19 cellular contexts compared by ENCODE assay signal in genomic region chr9:77783518-77783917, GRCh38.
DNase-seq lines count a peak whose midpoint lies in the region; ATAC-seq, FAIRE-seq and TF ChIP-seq lines count a peak whose summit lies in the region.
"Had no signal": no experiment of that assay in that cellular context is flagged by ENCODE, and none has a peak within 500 bp of the region (broad histone marks: within the 10 kb centered on the region; RNA-seq: fewer than 3 reads in every experiment).

No MANE protein-coding gene starts in this region.

- POLR2A ChIA-PET in IMR-90 (lab: Charles Lee; ENCODE audit: unreplicated experiment) (no interaction called here), endothelial cell of umbilical vein (lab: Charles Lee) (no interaction called here), MCF 10A (lab: Yijun Ruan, JAX) (interaction anchor here (0.7 kb wide), 1 partner anchor 367 kb away, joined by 3 read pairs; no protein-coding TSS in a partner anchor)

- H4K8ac ChIP-seq in IMR-90 (ENCODE audit: low read depth in 2 of 2, low read length in 2 of 2) (no peak overlapping the region), mesendoderm (ENCODE audit: low read depth, low read length) (no peak overlapping the region)

- H4K91ac ChIP-seq in IMR-90 (ENCODE audit: insufficient read depth, low read depth, low read length), result no peak overlapping the region

- WGBS in IMR-90 (ENCODE audit: extremely low coverage in 2 of 2, insufficient read length in 1 of 2), 2 experiments, result 89% methylated on average over 2 of the region's 3 CpGs; no CpG with 5 or more reads in 1 of the 2 experiments
- no CpG with 5 or more reads among the region's 3 CpGs for WGBS in mesendoderm (ENCODE audit: extremely low coverage, insufficient coverage, low lambda C conversion rate)

- H3K23ac ChIP-seq in IMR-90 (ENCODE audit: low read depth, low read length) (no peak overlapping the region), mesendoderm (ENCODE audit: low read length) (no peak overlapping the region)

- ATAC-seq in IMR-90 (ENCODE audit: low read depth), result no peak
- ATAC-seq in T-helper 17 cell, result no peak
- ATAC-seq: A549 had no signal

- H3K4me2 ChIP-seq in IMR-90 (ENCODE audit: low read depth, low read length) (no peak overlapping the region), endothelial cell of umbilical vein (ENCODE audit: insufficient read depth, low read length) (no peak overlapping the region), mesendoderm (ENCODE audit: low read length) (no peak overlapping the region)
- H3K4me2 ChIP-seq: A549, BLaER1 had no signal

- no peak for DNase-seq in activated naive CD8-positive, alpha-beta T cell treated with anti-CD3 and anti-CD28 coated beads for 36 hours
- DNase-seq in IMR-90, result no peak
- DNase-seq in endothelial cell of umbilical vein (ENCODE audit: low read depth, low spot score), result peak; percentile 70
- DNase-seq in mesendoderm, result no peak
- no peak for DNase-seq in MCF 10A (ENCODE audit: unreplicated experiment)
- no peak for DNase-seq in T-helper 17 cell
- no peak for DNase-seq in NK-92 (lab: John Stamatoyannopoulos, UW; ENCODE audit: unreplicated experiment)
- DNase-seq: CD4-positive, alpha-beta memory T cell; DMS153; DMS79; GF-D8; H9 had no signal

- H3K27me3 ChIP-seq in IMR-90 (ENCODE audit: control insufficient read depth, insufficient read depth, low read length) (no peaks in the 10 kb centered on the region), endothelial cell of umbilical vein (ENCODE audit: control insufficient read depth in 2 of 2, insufficient read depth in 2 of 2, low read length in 2 of 2) (no peaks in the 10 kb centered on the region), mesendoderm (ENCODE audit: insufficient read depth, low read length, poor library complexity) (no peaks in the 10 kb centered on the region)
- H3K27me3 ChIP-seq: BLaER1 had no signal

- BruUV-seq in IMR-90 (replicated peaks; lab: Mats Ljungman, UMichigan), result no TSS peak
- BruUV-seq in endothelial cell of umbilical vein (replicated peaks; lab: Mats Ljungman, UMichigan), result no TSS peak
- no TSS peak for BruUV-seq in MCF 10A (replicated peaks; lab: Mats Ljungman, UMichigan)

- 0 out of 2 replicates have a peak, but pooled peaks cover 3% of the 10 kb centered on the region for H3K36me3 ChIP-seq in IMR-90 (ENCODE audit: control insufficient read depth, insufficient read depth, low read length)
- H3K36me3 ChIP-seq in endothelial cell of umbilical vein (ENCODE audit: control insufficient read depth in 2 of 2, extremely low read depth in 1 of 2, insufficient read depth in 2 of 2, low read length in 2 of 2), result peaks cover 0 to 3% of the 10 kb centered on the region in 2 experiments
- H3K36me3 ChIP-seq in mesendoderm (ENCODE audit: control insufficient read depth, insufficient read depth, low read length), result no peaks in the 10 kb centered on the region

- dilution Hi-C loops in IMR-90 (cut with HindIII; ENCODE audit: low sequenced_read_pairs, unreplicated experiment), result no loop called here
- dilution Hi-C loops in endothelial cell of umbilical vein (cut with MboI; ENCODE audit: extremely low pct_ligation_motif_present, low sequenced_read_pairs), result no loop called here

- no peak overlapping the region for H3K4me3 Mint-ChIP-seq in activated naive CD8-positive, alpha-beta T cell
- no peak overlapping the region for H3K4me3 Mint-ChIP-seq in activated naive CD8-positive, alpha-beta T cell treated with anti-CD3 and anti-CD28 coated beads for 36 hours
- H3K4me3 Mint-ChIP-seq in MCF 10A (ENCODE audit: unreplicated experiment) (no peak overlapping the region), T-helper 17 cell (no peak overlapping the region)
- H3K4me3 Mint-ChIP-seq: CD14-positive monocyte, H9 had no signal

- H2BK120ac ChIP-seq in IMR-90 (ENCODE audit: low read depth, low read length) (no peak overlapping the region), mesendoderm (ENCODE audit: low read depth, low read length) (no peak overlapping the region)

- H2BK20ac ChIP-seq in IMR-90 (ENCODE audit: low read depth, low read length), result no peak overlapping the region

- H2AFZ ChIP-seq in IMR-90 (replicated peaks; ENCODE audit: low read length, poor library complexity) (no peak overlapping the region), endothelial cell of umbilical vein (ENCODE audit: low read depth, low read length) (no peak overlapping the region)

- CTCF ChIA-PET in IMR-90 (lab: Yijun Ruan, JAX), result no interaction called here
- CTCF ChIA-PET in endothelial cell of umbilical vein (lab: Charles Lee), result interaction anchor here (0.9 to 1.5 kb wide), 3 partner anchors 10 to 350 kb away, joined by 3 to 6 read pairs (median 3); no protein-coding TSS in a partner anchor
- CTCF ChIA-PET in MCF 10A (lab: Yijun Ruan, JAX), result interaction anchor here (0.6 kb wide), 1 partner anchor 25 kb away, joined by 4 read pairs; no protein-coding TSS in a partner anchor

- H2BK15ac ChIP-seq in IMR-90 (ENCODE audit: low read depth, low read length), result no peak overlapping the region
- H2BK15ac ChIP-seq in mesendoderm (replicated peaks; ENCODE audit: low read depth), result no peak overlapping the region

- TF ChIP-seq CTCF in IMR-90 (conservative IDR thresholded peaks at IDR 0.05; ENCODE audit: low read depth, low read length), result no peak
- TF ChIP-seq CTCF in endothelial cell of umbilical vein (IDR thresholded peaks at IDR 0.05; ENCODE audit: extremely low read depth in 1 of 2, insufficient read depth in 1 of 2, low read depth in 1 of 2, low read length in 2 of 2), result no peak
- TF ChIP-seq CTCF in MCF 10A (IDR thresholded peaks at IDR 0.05; ENCODE audit: unreplicated experiment), result no peak

- H3K36me3 Mint-ChIP-seq in activated naive CD8-positive, alpha-beta T cell, result peaks cover 39% of the 10 kb centered on the region
- peaks cover 46% of the 10 kb centered on the region for H3K36me3 Mint-ChIP-seq in activated naive CD8-positive, alpha-beta T cell treated with anti-CD3 and anti-CD28 coated beads for 36 hours
- peaks cover 28% of the 10 kb centered on the region for H3K36me3 Mint-ChIP-seq in MCF 10A (ENCODE audit: insufficient read depth, unreplicated experiment)
- peaks cover 6% of the 10 kb centered on the region for H3K36me3 Mint-ChIP-seq in T-helper 17 cell (ENCODE audit: low read depth)

- H3K9me1 ChIP-seq in IMR-90 (ENCODE audit: insufficient read depth, low read length) (0 out of 2 replicates have a peak, but pooled peaks cover 5% of the 10 kb centered on the region), endothelial cell of umbilical vein (replicated peaks; ENCODE audit: control insufficient read depth, extremely low read depth, insufficient read depth, low read length) (no peaks in the 10 kb centered on the region)

- H3K4ac ChIP-seq in IMR-90 (ENCODE audit: low read depth, low read length) (no peak overlapping the region), mesendoderm (ENCODE audit: low read depth, low read length) (no peak overlapping the region)

- H3K9me3 Mint-ChIP-seq in activated naive CD8-positive, alpha-beta T cell (ENCODE audit: low read depth), result peaks cover 9% of the 10 kb centered on the region
- H3K9me3 Mint-ChIP-seq in activated naive CD8-positive, alpha-beta T cell treated with anti-CD3 and anti-CD28 coated beads for 36 hours, result peaks cover 5% of the 10 kb centered on the region
- H3K9me3 Mint-ChIP-seq in MCF 10A (ENCODE audit: unreplicated experiment), result peaks cover 2% of the 10 kb centered on the region
- H3K9me3 Mint-ChIP-seq: H9 had no signal

- H2BK5ac ChIP-seq in IMR-90 (ENCODE audit: low read depth, low read length, poor library complexity, severe bottlenecking) (no peak overlapping the region), mesendoderm (ENCODE audit: low read length) (no peak overlapping the region)

- no peaks in the 10 kb centered on the region for H4K20me1 ChIP-seq in IMR-90 (ENCODE audit: insufficient read depth, low read length)
- H4K20me1 ChIP-seq in endothelial cell of umbilical vein (replicated peaks; ENCODE audit: control insufficient read depth, extremely low read depth, insufficient read depth, low read length), result no peaks in the 10 kb centered on the region
- H4K20me1 ChIP-seq: BLaER1 had no signal

- peaks cover 3 to 4% of the 10 kb centered on the region in 2 experiments; a peak in 3 of 4 replicates for H3K79me1 ChIP-seq in IMR-90 (ENCODE audit: low read depth in 1 of 2, low read length in 2 of 2)
- no peaks in the 10 kb centered on the region for H3K79me1 ChIP-seq in mesendoderm (ENCODE audit: low read length)

- no peak overlapping the region for H3K14ac ChIP-seq in IMR-90 (replicated peaks; ENCODE audit: low read depth, low read length)

- H3K9ac ChIP-seq in IMR-90 (ENCODE audit: low read depth, low read length) (no peak overlapping the region), endothelial cell of umbilical vein (replicated peaks; ENCODE audit: extremely low read depth, insufficient read depth, low read length) (no peak overlapping the region), mesendoderm (ENCODE audit: low read length) (no peak overlapping the region)
- H3K9ac ChIP-seq: BLaER1 had no signal

- H2AK9ac ChIP-seq in IMR-90 (replicated peaks; ENCODE audit: low read depth, low read length, poor library complexity), result no peak overlapping the region

- TF ChIP-seq POLR2A in IMR-90 (IDR thresholded peaks at IDR 0.05; ENCODE audit: low read depth, low read length) (no peak), endothelial cell of umbilical vein (IDR thresholded peaks at IDR 0.05; ENCODE audit: low read depth, low read length) (no peak)

- H3K4me1 ChIP-seq in IMR-90 (ENCODE audit: control insufficient read depth, insufficient read depth, low read length) (0 out of 2 replicates have a peak, but pooled peaks cover 1% of the 10 kb centered on the region), endothelial cell of umbilical vein (ENCODE audit: control insufficient read depth, extremely low read depth, insufficient read depth, low read length) (peaks cover 8% of the 10 kb centered on the region), mesendoderm (ENCODE audit: control insufficient read depth, low read depth, low read length) (no peaks in the 10 kb centered on the region)
- H3K4me1 ChIP-seq: A549, BLaER1 had no signal

- intact Hi-C loops in IMR-90 (cut with micrococcal nuclease) (no loop called here), endothelial cell of umbilical vein (cut with micrococcal nuclease) (no loop called here), MCF 10A (cut with micrococcal nuclease) (no loop called here)

- H3K27me3 Mint-ChIP-seq in activated naive CD8-positive, alpha-beta T cell, result no peaks in the 10 kb centered on the region
- H3K27me3 Mint-ChIP-seq in activated naive CD8-positive, alpha-beta T cell treated with anti-CD3 and anti-CD28 coated beads for 36 hours, result no peaks in the 10 kb centered on the region
- no peaks in the 10 kb centered on the region for H3K27me3 Mint-ChIP-seq in MCF 10A (ENCODE audit: insufficient read depth, unreplicated experiment)
- no peaks in the 10 kb centered on the region for H3K27me3 Mint-ChIP-seq in T-helper 17 cell
- H3K27me3 Mint-ChIP-seq: CD4-positive, alpha-beta memory T cell had no signal

- H3K4me1 Mint-ChIP-seq in activated naive CD8-positive, alpha-beta T cell (ENCODE audit: low read depth), result peaks cover 35% of the 10 kb centered on the region
- peaks cover 20% of the 10 kb centered on the region for H3K4me1 Mint-ChIP-seq in activated naive CD8-positive, alpha-beta T cell treated with anti-CD3 and anti-CD28 coated beads for 36 hours
- H3K4me1 Mint-ChIP-seq in MCF 10A (ENCODE audit: insufficient read depth, unreplicated experiment), result peaks cover 5% of the 10 kb centered on the region
- H3K4me1 Mint-ChIP-seq in T-helper 17 cell, result peaks cover 33% of the 10 kb centered on the region

- H2AK5ac ChIP-seq in IMR-90 (ENCODE audit: low read depth, low read length) (no peak overlapping the region), mesendoderm (ENCODE audit: low read length) (no peak overlapping the region)

- in situ Hi-C loops in IMR-90 (cut with MboI; ENCODE audit: low sequenced_read_pairs), result no loop called here

- peak; percentile 71 for FAIRE-seq in endothelial cell of umbilical vein (lab: Jason Lieb, UNC)
- FAIRE-seq: A549, GM19239, H1 had no signal

- H4K5ac ChIP-seq in IMR-90 (ENCODE audit: low read depth, low read length) (peak overlapping the region; percentile 87; the same call in 1 of the 2 replicates), mesendoderm (ENCODE audit: low read length) (no peak overlapping the region)

- TF ChIP-seq RAD21 in IMR-90 (IDR thresholded peaks at IDR 0.05; ENCODE audit: low read length), result no peak

- H3K27ac Mint-ChIP-seq in activated naive CD8-positive, alpha-beta T cell, result peak overlapping the region; percentile 43
- H3K27ac Mint-ChIP-seq in activated naive CD8-positive, alpha-beta T cell treated with anti-CD3 and anti-CD28 coated beads for 36 hours, result no peak overlapping the region
- H3K27ac Mint-ChIP-seq in MCF 10A (ENCODE audit: low read depth, unreplicated experiment) (no peak overlapping the region), T-helper 17 cell (no peak overlapping the region)

- H3K56ac ChIP-seq in IMR-90 (ENCODE audit: extremely low read depth, insufficient read depth, low read length), result no peak overlapping the region
- no peak overlapping the region for H3K56ac ChIP-seq in mesendoderm (ENCODE audit: low read length)

- H3K79me2 ChIP-seq in endothelial cell of umbilical vein (ENCODE audit: control insufficient read depth, insufficient read depth, low read length) (peaks cover 3% of the 10 kb centered on the region), mesendoderm (ENCODE audit: control insufficient read depth, insufficient read depth, low read length) (no peaks in the 10 kb centered on the region)

- H3K9me3 ChIP-seq in IMR-90 (ENCODE audit: control insufficient read depth, insufficient read depth, low read length) (no peaks in the 10 kb centered on the region), endothelial cell of umbilical vein (replicated peaks; ENCODE audit: control insufficient read depth, insufficient read depth, low read length) (no peaks in the 10 kb centered on the region), T-helper 17 cell (ENCODE audit: control insufficient read depth, low read length, poor library complexity, severe bottlenecking) (peaks cover 3% of the 10 kb centered on the region)
- H3K9me3 ChIP-seq: A549 had no signal

- H3K27ac ChIP-seq in IMR-90 (ENCODE audit: insufficient read depth, low read length), result no peak overlapping the region
- no peak overlapping the region for H3K27ac ChIP-seq in endothelial cell of umbilical vein (ENCODE audit: insufficient read depth, low read depth, low read length)
- no peak overlapping the region for H3K27ac ChIP-seq in mesendoderm (ENCODE audit: low read depth, low read length)
- H3K27ac ChIP-seq: 22Rv1, A549, BLaER1 had no signal

- no peak overlapping the region for H3K18ac ChIP-seq in IMR-90 (ENCODE audit: low read depth, low read length)
- peak overlapping the region; percentile 60 for H3K18ac ChIP-seq in mesendoderm (ENCODE audit: low read length)

- H3K4me3 ChIP-seq in IMR-90 (ENCODE audit: insufficient read depth, low read depth, low read length) (no peak overlapping the region), endothelial cell of umbilical vein (replicated peaks in 1 of 3; ENCODE audit: insufficient read depth in 1 of 3, low read depth in 1 of 3, low read length in 3 of 3) (no peak overlapping the region), mesendoderm (ENCODE audit: low read length) (no peak overlapping the region)
- H3K4me3 ChIP-seq: A549, BLaER1 had no signal
